Comparison of ENCODE assay signal across 14 cellular contexts in the genomic region with DNA sequence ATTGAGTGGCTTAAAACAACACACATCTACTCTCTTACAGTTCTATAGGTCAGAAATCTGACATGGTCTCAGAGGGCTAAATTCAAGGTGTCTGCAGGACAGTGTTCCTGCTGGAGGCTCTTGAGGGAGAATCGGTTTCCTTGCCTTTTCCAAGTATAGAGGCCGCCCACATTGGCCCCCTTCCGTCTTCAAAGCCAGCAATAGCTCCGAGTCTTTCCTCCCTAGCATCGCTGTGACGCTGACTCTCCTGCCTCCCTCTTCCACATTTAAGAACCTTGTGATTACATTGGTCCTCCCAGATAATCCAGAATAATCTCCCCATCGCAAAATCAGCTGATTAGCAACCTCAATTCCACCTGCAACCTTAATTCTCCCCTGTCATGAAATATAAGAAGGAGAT.
DNase-seq lines count a peak whose midpoint lies in the region; ATAC-seq, FAIRE-seq and TF ChIP-seq lines count a peak whose summit lies in the region.
"Had no signal": no experiment of that assay in that cellular context is flagged by ENCODE, and none has a peak within 500 bp of the region (broad histone marks: within the 10 kb centered on the region; RNA-seq: fewer than 3 reads in every experiment).

No MANE protein-coding gene starts in this region.

- no peaks in the 10 kb centered on the region for H3K9me2 ChIP-seq in hepatocyte (replicated peaks; ENCODE audit: insufficient read depth)

- H3K27ac ChIP-seq in CD4-positive, CD25-positive, alpha-beta regulatory T cell (ENCODE audit: insufficient read depth, low read length, poor library complexity, severe bottlenecking): no peak overlapping the region
- H3K27ac ChIP-seq in astrocyte (ENCODE audit: low read depth, low read length) (no peak overlapping the region), hepatocyte (no peak overlapping the region)
- H3K27ac ChIP-seq: body of pancreas, gastrocnemius medialis, thoracic aorta had no signal

- CTCF ChIA-PET in Calu3 (lab: Charles Lee): no interaction called here

- POLR2A ChIA-PET in naive thymus-derived CD8-positive, alpha-beta T cell (lab: Charles Lee): interaction anchor here (0.9 to 4.0 kb wide), 3 partner anchors 23 to 366 kb away, joined by 3 to 31 read pairs (median 8); partner anchors contain the start of genes IER5L and NTMT1

- peak overlapping the region; percentile 80 for H3K4me2 ChIP-seq in astrocyte (ENCODE audit: low read length)
- H3K4me2 ChIP-seq in hepatocyte: no peak overlapping the region

- no peak overlapping the region for H2AFZ ChIP-seq in astrocyte (ENCODE audit: low read depth, low read length)
- no peak overlapping the region for H2AFZ ChIP-seq in hepatocyte

- no peak overlapping the region for H3K9ac ChIP-seq in astrocyte (ENCODE audit: low read length)

- peaks cover 0 to 2% (median 0%) of the 10 kb centered on the region in 7 donors for H3K9me3 Mint-ChIP-seq in CD4-positive, CD25-positive, alpha-beta regulatory T cell
- H3K9me3 Mint-ChIP-seq in Calu3 (ENCODE audit: low read depth, unreplicated experiment) (no peaks in the 10 kb centered on the region), astrocyte (ENCODE audit: unreplicated experiment) (peaks cover 3% of the 10 kb centered on the region)
- H3K9me3 Mint-ChIP-seq in naive thymus-derived CD8-positive, alpha-beta T cell: no peaks in the 10 kb centered on the region

- peaks cover 0 to 35% (median 21%) of the 10 kb centered on the region in 4 donors for H3K4me1 Mint-ChIP-seq in CD4-positive, CD25-positive, alpha-beta regulatory T cell
- peaks cover 20% of the 10 kb centered on the region for H3K4me1 Mint-ChIP-seq in Calu3 (ENCODE audit: low read depth, unreplicated experiment)
- peaks cover 2% of the 10 kb centered on the region for H3K4me1 Mint-ChIP-seq in astrocyte (ENCODE audit: low read depth, unreplicated experiment)
- peaks cover 23 to 33% (median 27%) of the 10 kb centered on the region in 4 donors for H3K4me1 Mint-ChIP-seq in naive thymus-derived CD8-positive, alpha-beta T cell

- no peaks in the 10 kb centered on the region for H3K36me3 Mint-ChIP-seq in CD4-positive, CD25-positive, alpha-beta regulatory T cell
- H3K36me3 Mint-ChIP-seq in Calu3 (ENCODE audit: insufficient read depth, unreplicated experiment) (peaks cover 5% of the 10 kb centered on the region), astrocyte (ENCODE audit: low read depth, unreplicated experiment) (peaks cover 2% of the 10 kb centered on the region)
- H3K36me3 Mint-ChIP-seq in naive thymus-derived CD8-positive, alpha-beta T cell: no peaks in the 10 kb centered on the region

- BruUV-seq in Calu3 (replicated peaks; lab: Mats Ljungman, UMichigan): no TSS peak

- intact Hi-C loops in Calu3 (cut with micrococcal nuclease; ENCODE audit: unreplicated experiment): no loop called here

- no peak for DNase-seq in CD4-positive, CD25-positive, alpha-beta regulatory T cell
- DNase-seq in Calu3: no peak
- DNase-seq in astrocyte (ENCODE audit: low read depth): no peak
- DNase-seq in naive thymus-derived CD8-positive, alpha-beta T cell: no peak
- no peak for DNase-seq in hepatocyte (ENCODE audit: low spot score)
- DNase-seq in MG63: no peak
- DNase-seq in NCI-H1930 (lab: John Stamatoyannopoulos, UW): no peak
- DNase-seq: COR-L47, gastrocnemius medialis, NCI-H1105 had no signal

- H4K20me1 ChIP-seq in astrocyte (ENCODE audit: insufficient read depth, low read length): no peaks in the 10 kb centered on the region
- H4K20me1 ChIP-seq in hepatocyte (ENCODE audit: insufficient read depth, poor library complexity, severe bottlenecking): no peaks in the 10 kb centered on the region

- H3K27me3 Mint-ChIP-seq in CD4-positive, CD25-positive, alpha-beta regulatory T cell: peaks cover 64% of the 10 kb centered on the region
- H3K27me3 Mint-ChIP-seq in Calu3 (ENCODE audit: unreplicated experiment): peaks cover 14% of the 10 kb centered on the region
- H3K27me3 Mint-ChIP-seq in astrocyte (ENCODE audit: low read depth, unreplicated experiment): peaks cover 52% of the 10 kb centered on the region
- H3K27me3 Mint-ChIP-seq in naive thymus-derived CD8-positive, alpha-beta T cell: peaks cover 0 to 23% (median 0%) of the 10 kb centered on the region in 5 donors

- H3K27me3 ChIP-seq in CD4-positive, CD25-positive, alpha-beta regulatory T cell (ENCODE audit: control insufficient read depth, insufficient read depth, low read length): no peaks in the 10 kb centered on the region
- H3K27me3 ChIP-seq in astrocyte (ENCODE audit: insufficient read depth, low read length) (no peaks in the 10 kb centered on the region), hepatocyte (peaks cover 21% of the 10 kb centered on the region), MG63 (no peaks in the 10 kb centered on the region)

- H3K9me3 ChIP-seq in CD4-positive, CD25-positive, alpha-beta regulatory T cell (ENCODE audit: control insufficient read depth in 2 of 2, low read length in 2 of 2): no peaks in the 10 kb centered on the region
- H3K9me3 ChIP-seq in astrocyte (ENCODE audit: insufficient read depth, low read depth, low read length): no peaks in the 10 kb centered on the region
- H3K9me3 ChIP-seq in hepatocyte (ENCODE audit: low read depth): no peaks in the 10 kb centered on the region
- no peaks in the 10 kb centered on the region for H3K9me3 ChIP-seq in MG63
- H3K9me3 ChIP-seq: body of pancreas, gastrocnemius medialis, thoracic aorta had no signal

- 82% methylated on average over 7 of the region's 7 CpGs for WGBS in hepatocyte (ENCODE audit: low lambda C conversion rate, missing lambda C conversion rate)

- H3K4me3 ChIP-seq in CD4-positive, CD25-positive, alpha-beta regulatory T cell (ENCODE audit: low read depth, low read length): peak overlapping the region; percentile 79
- H3K4me3 ChIP-seq in astrocyte (ENCODE audit: insufficient read depth, low read depth, low read length) (no peak overlapping the region), hepatocyte (no peak overlapping the region), MG63 (no peak overlapping the region)
- H3K4me3 ChIP-seq: body of pancreas had no signal

- H3K79me2 ChIP-seq in astrocyte (ENCODE audit: insufficient read depth, low read length): no peaks in the 10 kb centered on the region
- no peaks in the 10 kb centered on the region for H3K79me2 ChIP-seq in hepatocyte

- FAIRE-seq in astrocyte (lab: Jason Lieb, UNC): no peak
- FAIRE-seq: endometrium had no signal

- no peak for TF ChIP-seq CTCF in Calu3 (IDR thresholded peaks at IDR 0.05; ENCODE audit: unreplicated experiment)
- no peak for TF ChIP-seq CTCF in astrocyte (IDR thresholded peaks at IDR 0.05; ENCODE audit: insufficient read depth, low read depth, low read length)
- no peak for TF ChIP-seq CTCF in hepatocyte (IDR thresholded peaks at IDR 0.05; ENCODE audit: poor library complexity)

- H3K36me3 ChIP-seq in CD4-positive, CD25-positive, alpha-beta regulatory T cell (ENCODE audit: control insufficient read depth, insufficient read depth, low read length): no peaks in the 10 kb centered on the region
- H3K36me3 ChIP-seq in astrocyte (ENCODE audit: insufficient read depth, low read length): no peaks in the 10 kb centered on the region
- no peaks in the 10 kb centered on the region for H3K36me3 ChIP-seq in hepatocyte (replicated peaks; ENCODE audit: insufficient read depth, low read depth)
- H3K36me3 ChIP-seq in MG63: no peaks in the 10 kb centered on the region
- H3K36me3 ChIP-seq: gastrocnemius medialis, thoracic aorta had no signal

- peak overlapping the region in 2 of 3 donors; percentile 82 to 94 for H3K27ac Mint-ChIP-seq in CD4-positive, CD25-positive, alpha-beta regulatory T cell
- H3K27ac Mint-ChIP-seq in Calu3 (ENCODE audit: unreplicated experiment) (peak overlapping the region; percentile 58), astrocyte (ENCODE audit: unreplicated experiment) (no peak overlapping the region)
- peak overlapping the region in 7 of 10 donors; percentile 16 to 93 (median 83) for H3K27ac Mint-ChIP-seq in naive thymus-derived CD8-positive, alpha-beta T cell

- no peak for ATAC-seq in CD4-positive, CD25-positive, alpha-beta regulatory T cell (ENCODE audit: low read depth in 2 of 2)
- no peak for ATAC-seq in naive thymus-derived CD8-positive, alpha-beta T cell
- ATAC-seq in GM18867 (IDR thresholded peaks at IDR 0.05; ENCODE audit: unreplicated experiment): no peak
- ATAC-seq: body of pancreas, gastrocnemius medialis had no signal

- H3K4me3 Mint-ChIP-seq in CD4-positive, CD25-positive, alpha-beta regulatory T cell: peak overlapping the region; percentile 70 to 84 (median 78)
- H3K4me3 Mint-ChIP-seq in Calu3 (ENCODE audit: low read depth, unreplicated experiment) (peak overlapping the region; percentile 58), astrocyte (ENCODE audit: unreplicated experiment) (peak overlapping the region; percentile 3)
- H3K4me3 Mint-ChIP-seq in naive thymus-derived CD8-positive, alpha-beta T cell: peak overlapping the region; percentile 70 to 90 (median 84)

- H3K4me1 ChIP-seq in CD4-positive, CD25-positive, alpha-beta regulatory T cell (ENCODE audit: control insufficient read depth, insufficient read depth, low read length, poor library complexity, severe bottlenecking): peaks cover 18% of the 10 kb centered on the region
- H3K4me1 ChIP-seq in astrocyte (ENCODE audit: insufficient read depth, low read length) (peaks cover 7% of the 10 kb centered on the region), hepatocyte (ENCODE audit: insufficient read depth) (peaks cover 6% of the 10 kb centered on the region)

Comparison
In these comparisons a context has a peak if more than half of its experiments do, and no peak if none do; other contexts are left out.
1. H3K4me3 Mint-ChIP-seq: peak in every context shown above with its lines; median percentile 84 in naive thymus-derived CD8-positive, alpha-beta T cell; 78 in CD4-positive, CD25-positive, alpha-beta regulatory T cell; 58 in Calu3; 3 in astrocyte.